Comparison of ENCODE assay signal across 8 cellular contexts in genomic region chr2:85889648-85890281, GRCh38. TPM values are rescaled to one million over a fixed set of nuclear protein-coding genes. Genes with fewer than 3 reads are reported as not detected.
DNase-seq lines count a peak whose midpoint lies in the region; ATAC-seq and TF ChIP-seq lines count a peak whose summit lies in the region.

No MANE protein-coding gene starts in this region.

- intact Hi-C loops in breast epithelium (cut with DNase I; ENCODE audit: low total_unique reads): no loop called here

- no peaks in the 10 kb centered on the region for H3K36me3 ChIP-seq in breast epithelium

- DNase-seq in activated T-cell treated with anti-CD3 and anti-CD28 coated beads, Interleukin-2, amount 50 U/mL, for 24 hours: peak; percentile 39
- DNase-seq in activated T-cell treated with anti-CD3 and anti-CD28 coated beads for 4 hours (no peak), breast epithelium (ENCODE audit: low spot score in 2 of 2) (no peak), medulla oblongata (ENCODE audit: extremely low spot score) (peak; percentile 68), type B pancreatic cell (ENCODE audit: extremely low spot score, unreplicated experiment) (no peak), T-helper 9 cell (no peak), NCI-H2081 (lab: John Stamatoyannopoulos, UW) (no peak)

- peak overlapping the region; percentile 77 to 88 (median 82) for H3K4me3 ChIP-seq in breast epithelium

- H3K9me3 ChIP-seq in breast epithelium: no peaks in the 10 kb centered on the region

- H3K27me3 ChIP-seq in breast epithelium: no peaks in the 10 kb centered on the region

- no peaks in the 10 kb centered on the region for H3K27me3 Mint-ChIP-seq in activated T-cell treated with anti-CD3 and anti-CD28 coated beads, Interleukin-2, amount 50 U/mL, for 24 hours
- H3K27me3 Mint-ChIP-seq in type B pancreatic cell: no peaks in the 10 kb centered on the region

- H3K4me1 Mint-ChIP-seq in activated T-cell treated with anti-CD3 and anti-CD28 coated beads, Interleukin-2, amount 50 U/mL, for 24 hours (ENCODE audit: low read depth): peaks cover 62% of the 10 kb centered on the region
- H3K4me1 Mint-ChIP-seq in type B pancreatic cell (ENCODE audit: unreplicated experiment): peaks cover 49% of the 10 kb centered on the region

- H3K4me1 ChIP-seq in breast epithelium: peaks cover 0 to 22% of the 10 kb centered on the region in 2 donors

- no peaks in the 10 kb centered on the region for H3K9me3 Mint-ChIP-seq in activated T-cell treated with anti-CD3 and anti-CD28 coated beads, Interleukin-2, amount 50 U/mL, for 24 hours
- H3K9me3 Mint-ChIP-seq in type B pancreatic cell: no peaks in the 10 kb centered on the region

- peak overlapping the region; percentile 87 for H3K4me3 Mint-ChIP-seq in activated T-cell treated with anti-CD3 and anti-CD28 coated beads, Interleukin-2, amount 50 U/mL, for 24 hours
- peak overlapping the region; percentile 97 for H3K4me3 Mint-ChIP-seq in type B pancreatic cell

- peak overlapping the region; percentile 85 to 90 for H3K27ac ChIP-seq in breast epithelium

- H3K27ac Mint-ChIP-seq in activated T-cell treated with anti-CD3 and anti-CD28 coated beads, Interleukin-2, amount 50 U/mL, for 24 hours: peak overlapping the region; percentile 89
- H3K27ac Mint-ChIP-seq in type B pancreatic cell: peak overlapping the region; percentile 91

- no peak for TF ChIP-seq POLR2A in breast epithelium (IDR thresholded peaks at IDR 0.05)

- ATAC-seq in HG03432 (IDR thresholded peaks at IDR 0.05; ENCODE audit: unreplicated experiment): no peak

- TF ChIP-seq CTCF in breast epithelium (IDR thresholded peaks at IDR 0.05) (no peak), type B pancreatic cell (conservative IDR thresholded peaks at IDR 0.05) (no peak)

- H3K36me3 Mint-ChIP-seq in activated T-cell treated with anti-CD3 and anti-CD28 coated beads, Interleukin-2, amount 50 U/mL, for 24 hours (ENCODE audit: low read depth): peaks cover 5% of the 10 kb centered on the region
- H3K36me3 Mint-ChIP-seq in type B pancreatic cell: no peaks in the 10 kb centered on the region

RNA-seq across cellular contexts. Expression of gene ST3GAL5, which starts 1.0 kb away (rescaled TPM):
- total RNA-seq in breast epithelium (10 to 100 TPM; 20.8 to 52.5 (median 29.5) TPM), type B pancreatic cell (ENCODE audit: low replicate concordance) (12.9 and 16.7 TPM in 2 replicates)

Comparison
In these comparisons a context has a peak if more than half of its experiments do, and no peak if none do; other contexts are left out.
1. DNase-seq: peak in activated T-cell treated with anti-CD3 and anti-CD28 coated beads, Interleukin-2, amount 50 U/mL, for 24 hours (single experiment) and medulla oblongata (single experiment); none in activated T-cell treated with anti-CD3 and anti-CD28 coated beads for 4 hours (single experiment), breast epithelium (0 of 2), type B pancreatic cell (single experiment), T-helper 9 cell (single experiment) and NCI-H2081 (0 of 2).